ENCODE assay signal across 8 cellular contexts in the genomic region with DNA sequence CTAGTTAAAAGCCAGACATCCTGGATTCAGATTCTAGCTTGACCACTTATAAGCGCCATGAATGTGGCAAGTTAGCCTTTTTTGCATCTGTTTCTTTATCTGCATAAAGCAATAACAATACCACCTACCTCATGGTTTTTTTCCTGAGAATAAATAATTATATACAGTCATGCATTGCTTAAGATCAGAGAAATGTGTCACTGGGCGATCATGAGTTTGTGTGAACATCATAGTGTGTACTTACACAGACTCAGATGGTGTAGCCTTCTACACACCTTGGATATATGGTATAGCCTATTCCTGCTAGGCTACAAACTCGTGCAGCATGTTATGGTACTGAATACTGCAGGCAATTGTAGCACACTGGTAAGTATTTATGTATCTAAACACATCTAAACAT.
DNase-seq lines count a peak whose midpoint lies in the region; ATAC-seq and TF ChIP-seq lines count a peak whose summit lies in the region.

No MANE protein-coding gene starts in this region.

- no peaks in the 10 kb centered on the region for H3K36me3 ChIP-seq in skeletal muscle tissue (ENCODE audit: control insufficient read depth in 3 of 3, insufficient read depth in 3 of 3, low read length in 3 of 3)

- no peaks in the 10 kb centered on the region for H3K79me2 ChIP-seq in H9 (ENCODE audit: insufficient read depth, low read length)

- H2BK120ac ChIP-seq in H9 (ENCODE audit: low read depth, low read length, poor library complexity, severe bottlenecking) = no peak overlapping the region

- no peak overlapping the region for H2BK20ac ChIP-seq in H9 (ENCODE audit: low read depth, low read length, poor library complexity, severe bottlenecking)

- H2BK15ac ChIP-seq in H9 (ENCODE audit: low read depth, low read length) = no peak overlapping the region

- peaks cover 3% of the 10 kb centered on the region for H3K27me3 Mint-ChIP-seq in H9 (ENCODE audit: low read depth)
- no peaks in the 10 kb centered on the region; the same call in 1 of the 2 replicates for H3K27me3 Mint-ChIP-seq in WTC11 (ENCODE audit: low read depth)
- peaks cover 13% of the 10 kb centered on the region for H3K27me3 Mint-ChIP-seq in glutamatergic neuron (ENCODE audit: unreplicated experiment)

- H3K4ac ChIP-seq in H9 (ENCODE audit: low read depth, low read length) = no peak overlapping the region

- H3K56ac ChIP-seq in H9 (ENCODE audit: insufficient read length, low read depth, low read length) = no peak overlapping the region

- H3K79me1 ChIP-seq in H9 (ENCODE audit: insufficient read depth, low read depth, low read length, poor library complexity, severe bottlenecking) = no peaks in the 10 kb centered on the region

- no peaks in the 10 kb centered on the region for H3K9me3 Mint-ChIP-seq in H9
- H3K9me3 Mint-ChIP-seq in WTC11 = no peaks in the 10 kb centered on the region
- H3K9me3 Mint-ChIP-seq in glutamatergic neuron (ENCODE audit: unreplicated experiment) = peaks cover 8% of the 10 kb centered on the region

- H3K4me1 Mint-ChIP-seq in H9 (peaks cover 17 to 44% of the 10 kb centered on the region in 2 experiments), WTC11 (peaks cover 51% of the 10 kb centered on the region), glutamatergic neuron (ENCODE audit: low read depth, unreplicated experiment) (peaks cover 30% of the 10 kb centered on the region)

- peak overlapping the region; percentile 65 for H3K4me2 ChIP-seq in H9 (ENCODE audit: insufficient read depth, insufficient read length, low read length)

- no peak overlapping the region for H3T11ph ChIP-seq in H9 (ENCODE audit: low read length)

- no peak overlapping the region for H3K23ac ChIP-seq in H9 (ENCODE audit: insufficient read length, low read depth, low read length)

- no peaks in the 10 kb centered on the region for H3K27me3 ChIP-seq in H9 (ENCODE audit: insufficient read depth, low read length)
- no peaks in the 10 kb centered on the region for H3K27me3 ChIP-seq in skeletal muscle tissue (ENCODE audit: control insufficient read depth in 3 of 3, insufficient read depth in 3 of 3, low read length in 3 of 3)

- WGBS in H9 (ENCODE audit: extremely low coverage, insufficient read length, low lambda C conversion rate) = no CpG with 5 or more reads among the region's 3 CpGs

- TF ChIP-seq CTCF in H9 (conservative IDR thresholded peaks at IDR 0.05) (no peak), WTC11 (IDR thresholded peaks at IDR 0.05) (no peak), glutamatergic neuron (IDR thresholded peaks at IDR 0.05; ENCODE audit: partially characterized antibody, unreplicated experiment) (no peak)

- H3K23me2 ChIP-seq in H9 (ENCODE audit: insufficient read length, low read depth, low read length, poor library complexity, severe bottlenecking) = peaks cover 5% of the 10 kb centered on the region

- H4K20me1 ChIP-seq in H9 (ENCODE audit: control insufficient read depth, insufficient read depth, insufficient read length) = no peaks in the 10 kb centered on the region

- H3K36me3 Mint-ChIP-seq in H9 (ENCODE audit: insufficient read depth in 1 of 3, low read depth in 3 of 3) (peaks cover 0 to 5% (median 0%) of the 10 kb centered on the region in 3 experiments; a peak in 2 of 7 replicates), WTC11 (peaks cover 3% of the 10 kb centered on the region), glutamatergic neuron (ENCODE audit: unreplicated experiment) (no peaks in the 10 kb centered on the region)

- H3K14ac ChIP-seq in H9 (ENCODE audit: insufficient read depth, low read length) = no peak overlapping the region

- POLR2A ChIA-PET in WTC11 (lab: Charles Lee) = interaction anchor here (1.0 to 1.4 kb wide), 2 partner anchors 8 to 9 kb away, joined by 3 read pairs; no protein-coding TSS in a partner anchor

- no peak overlapping the region for H4K5ac ChIP-seq in H9 (ENCODE audit: insufficient read length, low read depth, low read length)

- no peak overlapping the region for H2BK5ac ChIP-seq in H9 (ENCODE audit: insufficient read length, low read length)

- no peak overlapping the region for H3K27ac ChIP-seq in H9 (ENCODE audit: insufficient read length, low read depth, low read length)
- peak overlapping the region; percentile 69 for H3K27ac ChIP-seq in skeletal muscle tissue (ENCODE audit: low read depth, low read length)

- H3K9ac ChIP-seq in H9 (ENCODE audit: extremely low read depth, insufficient read length, low read length) = no peak overlapping the region
- peak overlapping the region in 1 of 3 donors; percentile 72 for H3K9ac ChIP-seq in skeletal muscle tissue (ENCODE audit: low read depth in 1 of 3, low read length in 3 of 3)

- no peak overlapping the region for H4K91ac ChIP-seq in H9 (ENCODE audit: insufficient read length, low read depth, low read length)

- no peak overlapping the region for H3K18ac ChIP-seq in H9 (ENCODE audit: insufficient read length, low read depth, low read length)

- peaks cover 4% of the 10 kb centered on the region for H3K4me1 ChIP-seq in H9 (ENCODE audit: insufficient read depth, low read length)
- peaks cover 0 to 9% (median 0%) of the 10 kb centered on the region in 3 donors for H3K4me1 ChIP-seq in skeletal muscle tissue (ENCODE audit: control insufficient read depth in 3 of 3, insufficient read depth in 3 of 3, low read length in 3 of 3)

- ATAC-seq in WTC11 (no peak), HG03108 (IDR thresholded peaks at IDR 0.05; ENCODE audit: unreplicated experiment) (no peak), GM21619 (IDR thresholded peaks at IDR 0.05; ENCODE audit: unreplicated experiment) (no peak)

- H3K4me3 Mint-ChIP-seq in H9 (peak overlapping the region; percentile 71 to 85), WTC11 (peak overlapping the region; percentile 82), glutamatergic neuron (ENCODE audit: unreplicated experiment) (peak overlapping the region; percentile 83)

- peak overlapping the region in 1 of 3 donors; percentile 86 for H3K4me3 ChIP-seq in skeletal muscle tissue (ENCODE audit: low read length in 3 of 3)

- DNase-seq in H9 (no peak), WTC11 (ENCODE audit: low spot score) (no peak), glutamatergic neuron (no peak), activated gamma-delta T cell (lab: John Stamatoyannopoulos, UW) (no peak), amygdala (lab: John Stamatoyannopoulos, UW) (no peak)

- H3K9me3 ChIP-seq in H9 (ENCODE audit: control insufficient read depth, low read depth, low read length) (no peaks in the 10 kb centered on the region), skeletal muscle tissue (ENCODE audit: control insufficient read depth in 3 of 3, low read length in 3 of 3) (no peaks in the 10 kb centered on the region)

- no peak overlapping the region for H2AFZ ChIP-seq in H9 (ENCODE audit: low read length)

- no peak overlapping the region for H4K8ac ChIP-seq in H9 (replicated peaks; ENCODE audit: insufficient read length, low read depth, low read length)

- CTCF ChIA-PET in WTC11 (lab: Charles Lee) = interaction anchor here (1.1 to 2.1 kb wide), 2 partner anchors 22 to 135 kb away, joined by 3 to 10 read pairs; no protein-coding TSS in a partner anchor

- no peak overlapping the region for H2BK12ac ChIP-seq in H9 (ENCODE audit: insufficient read length, low read depth, low read length)

- H3K27ac Mint-ChIP-seq in H9 (no peak overlapping the region), WTC11 (peak overlapping the region; percentile 99), glutamatergic neuron (ENCODE audit: unreplicated experiment) (peak overlapping the region; percentile 96)

- no peak overlapping the region for H2AK5ac ChIP-seq in H9 (ENCODE audit: insufficient read length, low read length)

TF ChIP-seq in WTC11, 78 proteins besides CTCF, POLR2A, EP300 and RAD21 (continues in another document):
- no peak for TF ChIP-seq STAT6 (CRISPR knock-in tag; conservative IDR thresholded peaks at IDR 0.05; ENCODE audit: low read depth)
- TF ChIP-seq, protein P1, sequence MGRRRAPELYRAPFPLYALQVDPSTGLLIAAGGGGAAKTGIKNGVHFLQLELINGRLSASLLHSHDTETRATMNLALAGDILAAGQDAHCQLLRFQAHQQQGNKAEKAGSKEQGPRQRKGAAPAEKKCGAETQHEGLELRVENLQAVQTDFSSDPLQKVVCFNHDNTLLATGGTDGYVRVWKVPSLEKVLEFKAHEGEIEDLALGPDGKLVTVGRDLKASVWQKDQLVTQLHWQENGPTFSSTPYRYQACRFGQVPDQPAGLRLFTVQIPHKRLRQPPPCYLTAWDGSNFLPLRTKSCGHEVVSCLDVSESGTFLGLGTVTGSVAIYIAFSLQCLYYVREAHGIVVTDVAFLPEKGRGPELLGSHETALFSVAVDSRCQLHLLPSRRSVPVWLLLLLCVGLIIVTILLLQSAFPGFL (CRISPR knock-in tag; IDR thresholded peaks at IDR 0.05; ENCODE audit: borderline replicate concordance) = no peak
- no peak for TF ChIP-seq HMGXB4 (CRISPR knock-in tag; IDR thresholded peaks at IDR 0.05)

Comparison
In these comparisons a context has a peak if more than half of its experiments do, and no peak if none do; other contexts are left out.
1. H3K27ac Mint-ChIP-seq: peak in WTC11 (single experiment) and glutamatergic neuron (single experiment); none in H9 (0 of 3).
2. Peak in every context shown above with its lines, with median percentiles within 50 percentile points of each other: H3K4me3 Mint-ChIP-seq.